ENCODE assay signal across 1 cellular context in the genomic region with DNA sequence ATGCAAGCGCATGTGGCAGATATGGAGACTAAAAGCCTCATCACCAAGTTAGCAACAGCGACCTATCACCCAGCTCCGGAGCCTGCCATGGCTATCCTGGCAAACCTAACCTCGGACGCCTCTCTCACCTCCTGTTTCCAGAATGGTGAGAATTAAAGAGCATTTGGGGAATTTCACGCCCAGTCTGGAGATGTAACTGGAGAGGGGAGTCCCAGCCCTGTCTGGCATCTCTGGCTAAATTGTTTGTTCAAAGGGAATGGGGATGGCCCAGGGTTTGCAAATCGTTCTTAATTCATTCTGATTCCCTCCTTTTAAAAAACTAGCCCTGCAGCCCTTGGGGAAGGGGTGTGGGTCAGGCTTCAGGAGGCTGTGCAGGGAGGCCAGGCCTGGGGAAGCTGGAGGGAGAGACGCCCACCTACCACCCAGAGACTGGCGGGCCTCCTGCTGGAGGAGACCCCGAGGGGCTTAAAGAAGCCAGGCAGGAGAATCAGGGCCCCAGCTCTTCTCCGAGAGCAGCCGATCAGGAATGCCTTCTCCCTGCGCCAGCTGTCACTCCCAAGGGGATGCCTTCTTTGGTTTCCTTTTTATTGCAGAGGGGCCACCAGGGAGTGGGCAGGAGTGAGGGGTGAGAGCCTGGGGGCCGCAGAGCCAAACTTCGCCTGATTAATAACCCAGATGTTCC.
TF ChIP-seq lines count a peak whose summit lies in the region.

No MANE protein-coding gene starts in this region.

TF ChIP-seq in GM23338, 12 proteins besides CTCF, POLR2A, EP300 and RAD21 (continued from another document):
- TF ChIP-seq ZNF462 (CRISPR knock-in tag; IDR thresholded peaks at IDR 0.05): no peak
- TF ChIP-seq ETS1 (IDR thresholded peaks at IDR 0.05): no peak
- no peak for TF ChIP-seq EZH2phosphoT487 (IDR thresholded peaks at IDR 0.05; ENCODE audit: unreplicated experiment)
- TF ChIP-seq EZH2 (IDR thresholded peaks at IDR 0.05; ENCODE audit: low read depth, unreplicated experiment): no peak
TF ChIP-seq in GM23338: peak in this region for 0.
